In the genomic region with DNA sequence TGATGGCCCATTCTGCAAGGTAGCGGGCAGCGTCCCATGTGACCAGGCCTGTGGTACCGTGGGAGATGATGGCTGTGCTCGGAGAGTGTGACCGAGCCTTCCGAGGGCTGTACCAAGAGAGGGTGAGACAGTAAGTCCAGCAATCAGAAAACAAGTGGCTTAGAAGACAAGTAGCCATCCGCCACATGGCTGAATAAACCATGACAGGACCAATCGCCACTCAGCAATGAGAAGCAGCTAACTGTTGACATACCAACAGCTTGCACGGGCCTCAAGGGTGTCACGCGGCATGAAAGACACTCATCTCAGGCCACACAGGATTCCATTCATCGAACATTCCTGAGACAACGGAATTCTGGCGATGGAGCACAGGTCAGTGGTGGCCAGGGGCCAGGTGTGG, we compare ENCODE assay signal across 6 cellular contexts. TPM values are rescaled to one million over a fixed set of nuclear protein-coding genes. Genes with fewer than 3 reads are reported as not detected.
"Had no signal": no experiment of that assay in that cellular context is flagged by ENCODE, and none has a peak within 500 bp of the region (broad histone marks: within the 10 kb centered on the region; RNA-seq: fewer than 3 reads in every experiment).

No MANE protein-coding gene starts in this region.

RNA-seq across cellular contexts. Expression of a gene that starts 22.6 kb away (rescaled TPM):
- total RNA-seq: activated CD4-positive, alpha-beta memory T cell treated with anti-CD3 and anti-CD28 coated beads for 36 hours; activated naive CD4-positive, alpha-beta T cell treated with anti-CD3 and anti-CD28 coated beads for 36 hours; bronchial epithelial cell; NCI-H460; Right ventricle myocardium inferior; T-helper 2 cell treated with Interferon-gamma antibody and Interleukin-4, amounts not matched to agents 100 ng/mL and 5 ng/mL, for 36 hours had no signal
